In genomic region chr9:137488906-137489305, GRCh38 we compare ENCODE assay signal across 18 cellular contexts. TPM values are rescaled to one million over a fixed set of nuclear protein-coding genes. Genes with fewer than 3 reads are reported as not detected.
DNase-seq lines count a peak whose midpoint lies in the region; ATAC-seq and TF ChIP-seq lines count a peak whose summit lies in the region.
"Had no signal": no experiment of that assay in that cellular context is flagged by ENCODE, and none has a peak within 500 bp of the region (broad histone marks: within the 10 kb centered on the region; RNA-seq: fewer than 3 reads in every experiment).

No MANE protein-coding gene starts in this region.

- no peaks in the 10 kb centered on the region for H3K27me3 ChIP-seq in osteoblast (ENCODE audit: insufficient read depth, low read length)
- H3K27me3 ChIP-seq: BE2C had no signal

- peaks cover 6% of the 10 kb centered on the region for H3K27me3 Mint-ChIP-seq in glutamatergic neuron (ENCODE audit: unreplicated experiment)
- H3K27me3 Mint-ChIP-seq: CD4-positive, CD25-positive, alpha-beta regulatory T cell; CD8-positive, alpha-beta memory T cell had no signal

- H3K4me3 ChIP-seq in osteoblast (ENCODE audit: insufficient read depth, low read length), result no peak overlapping the region
- H3K4me3 ChIP-seq: GM23338 had no signal

- no peaks in the 10 kb centered on the region for H3K79me2 ChIP-seq in osteoblast (ENCODE audit: insufficient read depth, low read length)

- peaks cover 26% of the 10 kb centered on the region for H3K4me1 Mint-ChIP-seq in glutamatergic neuron (ENCODE audit: low read depth, unreplicated experiment)
- H3K4me1 Mint-ChIP-seq: GM23338 had no signal

- no peaks in the 10 kb centered on the region for H3K36me3 ChIP-seq in osteoblast (ENCODE audit: insufficient read depth, low read length)
- H3K36me3 ChIP-seq: BE2C had no signal

- H3K9me3 Mint-ChIP-seq in glutamatergic neuron (ENCODE audit: unreplicated experiment), result peaks cover 5% of the 10 kb centered on the region
- H3K9me3 Mint-ChIP-seq: CD4-positive, CD25-positive, alpha-beta regulatory T cell; CD8-positive, alpha-beta memory T cell; HFFc6 had no signal

- no peaks in the 10 kb centered on the region for H3K9me3 ChIP-seq in osteoblast (ENCODE audit: low read depth, low read length)
- H3K9me3 ChIP-seq: BE2C had no signal

- no peak for TF ChIP-seq CTCF in glutamatergic neuron (IDR thresholded peaks at IDR 0.05; ENCODE audit: partially characterized antibody, unreplicated experiment)
- TF ChIP-seq CTCF in osteoblast (IDR thresholded peaks at IDR 0.05; ENCODE audit: extremely low read depth, low read depth, low read length), result no peak

- no peak overlapping the region for H2AFZ ChIP-seq in osteoblast (ENCODE audit: low read length)
- H2AFZ ChIP-seq: GM23338 had no signal

- H3K4me2 ChIP-seq in osteoblast (ENCODE audit: insufficient read depth, low read length), result no peak overlapping the region
- H3K4me2 ChIP-seq: GM23338 had no signal

- intact Hi-C loops in head of caudate nucleus (cut with DNase I), result no loop called here

- H3K36me3 Mint-ChIP-seq in glutamatergic neuron (ENCODE audit: unreplicated experiment), result no peaks in the 10 kb centered on the region
- H3K36me3 Mint-ChIP-seq: CD4-positive, CD25-positive, alpha-beta regulatory T cell had no signal

- H3K27ac Mint-ChIP-seq in glutamatergic neuron (ENCODE audit: unreplicated experiment), result peak overlapping the region; percentile 95
- H3K27ac Mint-ChIP-seq: CD4-positive, CD25-positive, alpha-beta regulatory T cell; CD8-positive, alpha-beta memory T cell; GM23338; HFFc6 had no signal

- no peak for ATAC-seq in GM18909 (IDR thresholded peaks at IDR 0.05; ENCODE audit: poor library complexity, unreplicated experiment)
- ATAC-seq: GM23338 had no signal

- no peaks in the 10 kb centered on the region for H4K20me1 ChIP-seq in osteoblast (ENCODE audit: insufficient read depth, low read length)

- H3K4me1 ChIP-seq in osteoblast (ENCODE audit: insufficient read depth, low read length), result no peaks in the 10 kb centered on the region

- H3K4me3 Mint-ChIP-seq in glutamatergic neuron (ENCODE audit: unreplicated experiment), result no peak overlapping the region
- H3K4me3 Mint-ChIP-seq: CD4-positive, CD25-positive, alpha-beta regulatory T cell; CD8-positive, alpha-beta memory T cell; GM23338; HFFc6 had no signal

- H3K27ac ChIP-seq in osteoblast (ENCODE audit: low read depth, low read length), result no peak overlapping the region
- H3K27ac ChIP-seq: HL-60 had no signal

- DNase-seq in D341Med (ENCODE audit: low spot score), result peak; percentile 14
- DNase-seq in glutamatergic neuron, result no peak
- peak; percentile 73 for DNase-seq in osteoblast (ENCODE audit: insufficient read length, low spot score, missing footprints)
- DNase-seq in activated naive CD4-positive, alpha-beta T cell treated with Interleukin-2 at 50 U/mL for 16 hours, result no peak
- no peak for DNase-seq in head of caudate nucleus
- DNase-seq: ACHN; CD4-positive, CD25-positive, alpha-beta regulatory T cell; CD8-positive, alpha-beta memory T cell; DMS79; GDM1; HCEC 1CT; HFFc6 had no signal

RNA-seq across cellular contexts. Expression of gene NSMF, which starts 29.8 kb away (rescaled TPM):
- total RNA-seq in glutamatergic neuron (ENCODE audit: unreplicated experiment) (131 TPM), osteoblast (19.2 and 22.4 TPM in 2 replicates)

RNA-seq across cellular contexts. Expression of gene ENTPD8, which starts 47.7 kb away (rescaled TPM):
- total RNA-seq in glutamatergic neuron (ENCODE audit: unreplicated experiment) (1.0 TPM), osteoblast (not detected in 2 replicates)
- total RNA-seq: CD4-positive, CD25-positive, alpha-beta regulatory T cell; CD8-positive, alpha-beta memory T cell; Daoy; HFFc6; HT1080 had no signal

Comparison
In these comparisons a context has a peak if more than half of its experiments do, and no peak if none do; other contexts are left out.
1. DNase-seq: peak in D341Med (single experiment) and osteoblast (single experiment); none in glutamatergic neuron (single experiment), activated naive CD4-positive, alpha-beta T cell treated with Interleukin-2 at 50 U/mL for 16 hours (single experiment) and head of caudate nucleus (0 of 42).